Comparison of ENCODE assay signal across 1 cellular context in the genomic region with DNA sequence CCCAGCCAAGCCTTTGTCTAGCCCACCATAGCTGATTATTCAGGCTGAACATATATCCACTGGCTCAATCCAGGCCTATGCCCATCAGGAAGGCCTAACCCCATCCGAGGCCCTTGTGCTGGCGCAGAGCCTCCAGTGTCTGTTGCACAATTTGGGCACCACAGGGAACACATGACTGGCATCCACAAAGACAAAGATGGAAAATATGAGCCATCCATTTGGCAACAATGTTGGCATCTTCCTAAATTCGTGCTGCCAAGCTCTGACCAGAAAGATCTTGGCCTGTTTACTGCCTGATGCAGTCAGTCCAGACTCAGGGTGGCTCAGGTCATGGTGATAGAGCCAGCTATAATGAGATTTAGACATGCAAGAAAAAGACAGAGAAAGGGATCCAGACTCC.
TF ChIP-seq lines count a peak whose summit lies in the region.

No MANE protein-coding gene starts in this region.

TF ChIP-seq in IMR-90, 13 proteins besides CTCF, POLR2A, EP300 and RAD21:
- TF ChIP-seq CEBPB (IDR thresholded peaks at IDR 0.05; ENCODE audit: low read depth, low read length) (0 out of 2 replicates have a peak, but pooled peaks have one; percentile 9), CHD1 (IDR thresholded peaks at IDR 0.05; ENCODE audit: low read depth, low read length) (no peak)
